ENCODE assay signal across 23 cellular contexts in the genomic region with DNA sequence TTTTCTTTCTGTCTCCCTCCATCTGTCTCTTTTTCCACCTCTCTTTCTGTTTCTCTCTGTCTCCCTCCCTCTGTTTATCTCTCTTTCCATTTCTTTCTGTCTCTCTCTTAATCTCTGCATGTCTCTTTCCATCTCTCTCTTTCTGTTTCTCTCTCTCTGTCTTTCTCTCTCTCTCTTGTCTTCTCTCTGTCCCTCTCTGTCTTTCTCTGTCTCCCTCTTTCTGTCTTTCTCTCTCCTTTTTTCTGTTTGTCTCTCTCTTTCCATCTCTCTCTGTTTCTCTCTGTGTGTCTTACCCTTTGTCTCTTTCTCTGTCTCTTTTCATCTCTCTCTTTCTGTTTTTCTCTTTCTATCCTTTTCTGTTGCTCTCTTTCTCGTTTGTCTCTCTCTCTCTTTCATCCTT. TPM values are rescaled to one million over a fixed set of nuclear protein-coding genes. Genes with fewer than 3 reads are reported as not detected.
A peak's percentile ranks its signal among the peaks of the same experiment; 100 is the strongest.
DNase-seq lines count a peak whose midpoint lies in the region; ATAC-seq, FAIRE-seq and TF ChIP-seq lines count a peak whose summit lies in the region.
"Had no signal": no experiment of that assay in that cellular context is flagged by ENCODE, and none has a peak within 500 bp of the region (broad histone marks: within the 10 kb centered on the region; RNA-seq: fewer than 3 reads in every experiment).

No MANE protein-coding gene starts in this region.

- no peak for TF ChIP-seq EP300 in H1 (IDR thresholded peaks at IDR 0.05; ENCODE audit: borderline replicate concordance in 1 of 2, low read depth in 2 of 2, low read length in 2 of 2)

- no peak for TF ChIP-seq CTCF in HEK293 (tag by site-specific recombination; IDR thresholded peaks at IDR 0.05)
- TF ChIP-seq CTCF in H1 (IDR thresholded peaks at IDR 0.05; ENCODE audit: control extremely low read depth in 1 of 3, insufficient read depth in 1 of 3, low read depth in 1 of 3, low read length in 3 of 3), result no peak
- TF ChIP-seq CTCF in smooth muscle cell (IDR thresholded peaks at IDR 0.05; ENCODE audit: borderline replicate concordance, insufficient read depth, poor library complexity, severe bottlenecking), result no peak

- H3K36me3 ChIP-seq in ES-I3 (ENCODE audit: insufficient read depth, low read length) (no peaks in the 10 kb centered on the region), HEK293 (ENCODE audit: control insufficient read depth in 2 of 2, insufficient read depth in 1 of 2, low read length in 2 of 2) (no peaks in the 10 kb centered on the region), H1 (ENCODE audit: control insufficient read depth in 2 of 4, insufficient read depth in 4 of 4, low read length in 3 of 4) (no peaks in the 10 kb centered on the region), smooth muscle cell (ENCODE audit: low read depth) (no peaks in the 10 kb centered on the region)
- H3K36me3 ChIP-seq: BE2C; BLaER1 treated with 17β-estradiol and CSF1 and Interleukin-3, amounts not matched to agents 10 nM and 100 nM; HAP-1 had no signal

- no peak overlapping the region for H3K23ac ChIP-seq in H1 (ENCODE audit: insufficient read length)

- H4K20me1 ChIP-seq in H1 (replicated peaks in 1 of 2; ENCODE audit: control insufficient read depth in 1 of 2, insufficient read depth in 2 of 2, low read length in 2 of 2), result no peaks in the 10 kb centered on the region
- H4K20me1 ChIP-seq in smooth muscle cell (ENCODE audit: low read depth), result no peaks in the 10 kb centered on the region
- H4K20me1 ChIP-seq: BLaER1 treated with 17β-estradiol and CSF1 and Interleukin-3, amounts not matched to agents 10 nM and 100 nM had no signal

- H3K56ac ChIP-seq in H1 (replicated peaks; ENCODE audit: insufficient read length, low read depth, low read length), result no peak overlapping the region

- H3K9ac ChIP-seq in ES-I3 (ENCODE audit: low read depth, low read length) (peak overlapping the region; percentile 42; the same call in 1 of the 2 replicates), H1 (replicated peaks in 1 of 4; ENCODE audit: extremely low read depth in 1 of 4, low read depth in 3 of 4, low read length in 3 of 4) (no peak overlapping the region), smooth muscle cell (ENCODE audit: low read depth) (no peak overlapping the region)
- H3K9ac ChIP-seq: BLaER1 treated with 17β-estradiol and CSF1 and Interleukin-3, amounts not matched to agents 10 nM and 100 nM had no signal

- peak overlapping the region; percentile 62; the same call in 1 of the 2 replicates for H2AFZ ChIP-seq in H1 (ENCODE audit: low read length)
- peak overlapping the region; percentile 30 for H2AFZ ChIP-seq in smooth muscle cell (ENCODE audit: low read depth)

- H2BK120ac ChIP-seq in H1 (replicated peaks; ENCODE audit: low read depth, low read length), result no peak overlapping the region

- H3K4me2 ChIP-seq in H1 (ENCODE audit: insufficient read depth in 1 of 2, low read depth in 2 of 2, low read length in 2 of 2), result peak overlapping the region in 1 of 2 experiments; percentile 21; a peak in 1 of 4 replicates
- no peak overlapping the region for H3K4me2 ChIP-seq in smooth muscle cell
- H3K4me2 ChIP-seq: A549; BLaER1 treated with 17β-estradiol and CSF1 and Interleukin-3, amounts not matched to agents 10 nM and 100 nM had no signal

- H4K5ac ChIP-seq in H1 (ENCODE audit: insufficient read length, low read depth, low read length), result no peak overlapping the region

- no peak overlapping the region for H4K91ac ChIP-seq in H1 (replicated peaks; ENCODE audit: insufficient read length, low read length)

- no peak overlapping the region for H2BK15ac ChIP-seq in H1 (ENCODE audit: low read length)

- H3K4me3 ChIP-seq in HEK293 (ENCODE audit: low read depth, low read length), result no peak overlapping the region
- no peak overlapping the region for H3K4me3 ChIP-seq in H1 (ENCODE audit: extremely low read depth in 1 of 4, insufficient read depth in 2 of 4, low read depth in 3 of 4, low read length in 4 of 4)
- no peak overlapping the region for H3K4me3 ChIP-seq in smooth muscle cell
- H3K4me3 ChIP-seq: A549; BLaER1 treated with 17β-estradiol and CSF1 and Interleukin-3, amounts not matched to agents 10 nM and 100 nM; GM12878; HAP-1 had no signal

- no peaks in the 10 kb centered on the region for H3K79me2 ChIP-seq in H1 (ENCODE audit: control insufficient read depth in 1 of 2, insufficient read depth in 2 of 2, low read length in 2 of 2)
- no peaks in the 10 kb centered on the region for H3K79me2 ChIP-seq in smooth muscle cell (ENCODE audit: low read depth)

- H4K8ac ChIP-seq in H1 (ENCODE audit: extremely low read depth, insufficient read depth, low read length), result no peak overlapping the region

- no peak overlapping the region for H2BK20ac ChIP-seq in H1 (ENCODE audit: low read length)

- no peaks in the 10 kb centered on the region for H3K4me1 ChIP-seq in ES-I3 (ENCODE audit: insufficient read depth, low read length)
- no peaks in the 10 kb centered on the region for H3K4me1 ChIP-seq in HEK293 (ENCODE audit: control insufficient read depth, insufficient read depth, low read length)
- H3K4me1 ChIP-seq in H1 (replicated peaks in 1 of 4; ENCODE audit: control insufficient read depth in 3 of 4, insufficient read depth in 4 of 4, low read length in 3 of 4), result no peaks in the 10 kb centered on the region
- H3K4me1 ChIP-seq in smooth muscle cell (ENCODE audit: low read depth), result no peaks in the 10 kb centered on the region
- H3K4me1 ChIP-seq: A549; BE2C; BLaER1 treated with 17β-estradiol and CSF1 and Interleukin-3, amounts not matched to agents 10 nM and 100 nM; HAP-1 had no signal

- POLR2A ChIA-PET in HEK293 (lab: Yijun Ruan, JAX) (no interaction called here), H1 (lab: Charles Lee; ENCODE audit: partially characterized antibody) (no interaction called here)

- H3K79me1 ChIP-seq in H1 (ENCODE audit: low read depth, low read length), result no peaks in the 10 kb centered on the region

- DNase-seq in H1 (ENCODE audit: low read depth in 1 of 2, low spot score in 2 of 2) (no peak), smooth muscle cell (lab: John Stamatoyannopoulos, UW; ENCODE audit: unreplicated experiment) (no peak), DMS114 treated with DMSO at 0.1 percent for 48 hours (lab: John Stamatoyannopoulos, UW; ENCODE audit: unreplicated experiment) (no peak)
- DNase-seq in stimulated activated CD4-positive, alpha-beta T cell treated with anti-CD3 and anti-CD28 coated beads, Interleukin-2, amount 100 ng/mL, for 48 hours, result no peak
- DNase-seq: 8988T; ACHN; AML-193; BE2C; CD4-positive, alpha-beta T cell; CD8-positive, alpha-beta memory T cell; DMS153; DND-41; GDM1 had no signal

- CTCF ChIA-PET in HEK293 (lab: Yijun Ruan, JAX), result no interaction called here
- CTCF ChIA-PET in H1 (lab: Charles Lee; ENCODE audit: partially characterized antibody), result no interaction called here

- no peak overlapping the region for H3K14ac ChIP-seq in H1 (ENCODE audit: insufficient read length)

- no peak for TF ChIP-seq POLR2A in H1 (IDR thresholded peaks at IDR 0.05; ENCODE audit: control extremely low read depth in 1 of 2, low read depth in 2 of 2, low read length in 2 of 2)

- H3K27ac ChIP-seq in HEK293 (ENCODE audit: extremely low read depth, low read depth, low read length), result no peak overlapping the region
- H3K27ac ChIP-seq in H1 (ENCODE audit: low read depth, low read length), result no peak overlapping the region
- H3K27ac ChIP-seq in smooth muscle cell (ENCODE audit: low read depth), result no peak overlapping the region
- H3K27ac ChIP-seq: A549; BLaER1 treated with 17β-estradiol and CSF1 and Interleukin-3, amounts not matched to agents 10 nM and 100 nM had no signal

- no peak for ATAC-seq in GM21367 (IDR thresholded peaks at IDR 0.05; ENCODE audit: unreplicated experiment)
- ATAC-seq: A549, GM12878 had no signal

- H3K4ac ChIP-seq in H1 (replicated peaks; ENCODE audit: insufficient read length, low read depth, low read length), result no peak overlapping the region

- H3K27me3 ChIP-seq in H1 (replicated peaks in 1 of 4; ENCODE audit: control insufficient read depth in 3 of 4, extremely low read depth in 1 of 4, insufficient read depth in 3 of 4, low read length in 3 of 4), result no peaks in the 10 kb centered on the region
- H3K27me3 ChIP-seq in smooth muscle cell (ENCODE audit: low read depth), result peaks cover 14% of the 10 kb centered on the region
- H3K27me3 ChIP-seq: BE2C; BLaER1 treated with 17β-estradiol and CSF1 and Interleukin-3, amounts not matched to agents 10 nM and 100 nM had no signal

- no peak for FAIRE-seq in H1 (lab: Jason Lieb, UNC)
- FAIRE-seq: A549, GM12878, GM18507 had no signal

- H2BK12ac ChIP-seq in H1 (ENCODE audit: low read depth, low read length), result no peak overlapping the region

- no peaks in the 10 kb centered on the region for H3F3A ChIP-seq in smooth muscle cell (ENCODE audit: low read depth)

- no peak overlapping the region for H2BK5ac ChIP-seq in H1 (ENCODE audit: low read depth, low read length)

- H3K23me2 ChIP-seq in H1 (ENCODE audit: low read depth, low read length), result no peaks in the 10 kb centered on the region

- no CpG with 5 or more reads among the region's 1 CpG for WGBS in H1 (ENCODE audit: extremely low coverage in 1 of 2, insufficient coverage in 1 of 2, insufficient read length in 1 of 2, insufficient replicate concordance in 2 of 2, low coverage in 1 of 2, low lambda C conversion rate in 2 of 2, missing lambda C conversion rate in 1 of 2), 2 experiments
- WGBS in smooth muscle cell (ENCODE audit: low lambda C conversion rate), result 40% methylated on average over 1 of the region's 1 CpG

- H3K18ac ChIP-seq in H1 (ENCODE audit: extremely low read depth, low read length), result no peak overlapping the region

- TF ChIP-seq RAD21 in H1 (IDR thresholded peaks at IDR 0.05 in 1 of 2, conservative IDR thresholded peaks at IDR 0.05 in 1 of 2; ENCODE audit: low read depth in 2 of 2, low read length in 2 of 2), result no peak

- H2AK5ac ChIP-seq in H1 (ENCODE audit: low read depth, low read length), result no peak overlapping the region

- H3K9me3 ChIP-seq in ES-I3 (ENCODE audit: control insufficient read depth, insufficient read depth, low read length) (no peaks in the 10 kb centered on the region), HEK293 (ENCODE audit: control insufficient read depth, insufficient read depth, low read depth, low read length) (no peaks in the 10 kb centered on the region), H1 (ENCODE audit: insufficient read depth in 2 of 2, low read depth in 1 of 2, low read length in 1 of 2) (no peaks in the 10 kb centered on the region), smooth muscle cell (replicated peaks; ENCODE audit: low read depth) (no peaks in the 10 kb centered on the region)
- H3K9me3 ChIP-seq: A549; BE2C; BLaER1 treated with 17β-estradiol and CSF1 and Interleukin-3, amounts not matched to agents 10 nM and 100 nM; HAP-1 had no signal

RNA-seq across cellular contexts. Expression of gene ARSF, which starts 34.7 kb away (rescaled TPM):
- not detected in 2 replicates for total RNA-seq in H1 (2021; fragmentation: NEBNext Ultra II Directional; extraction: Animal tissue kit (Norgen Biotek cat#: 25700))
- polyA plus RNA-seq in H1 (2011; rRNA removed) (0.03 TPM in 1 of 2 replicates, not detected in the other), smooth muscle cell (not detected in 2 replicates)
- polyA plus RNA-seq in H1 (2011; cell fraction: cytosol; rRNA removed), result not detected
- polyA plus RNA-seq in H1 (2011; cell fraction: nucleus; rRNA removed), result not detected
- polyA plus RNA-seq in H1 (2012, experiment 1 of 2), result not detected in 4 replicates
- polyA plus RNA-seq in H1 (2012, experiment 2 of 2), result not detected
- polyA plus RNA-seq in H1 (2013, experiment 1 of 2), result not detected
- polyA plus RNA-seq in H1 (2013, experiment 2 of 2), result not detected
- not detected in 2 replicates for polyA minus RNA-seq in H1 (2011; rRNA and poly(A)+ RNA removed)
- polyA minus RNA-seq in H1 (2011; cell fraction: cytosol; rRNA and poly(A)+ RNA removed), result not detected
- not detected for polyA minus RNA-seq in H1 (2011; cell fraction: nucleus; rRNA and poly(A)+ RNA removed)
- not detected in 2 replicates for total RNA-seq in smooth muscle cell
- total RNA-seq: CD4-positive, alpha-beta T cell; CD8-positive, alpha-beta memory T cell; GM12878; H4 had no signal
- polyA plus RNA-seq: A549; CD14-positive monocyte; CD8-positive, alpha-beta memory T cell; GM12878 had no signal
